Comparison of ENCODE assay signal across 8 cellular contexts in the genomic region with DNA sequence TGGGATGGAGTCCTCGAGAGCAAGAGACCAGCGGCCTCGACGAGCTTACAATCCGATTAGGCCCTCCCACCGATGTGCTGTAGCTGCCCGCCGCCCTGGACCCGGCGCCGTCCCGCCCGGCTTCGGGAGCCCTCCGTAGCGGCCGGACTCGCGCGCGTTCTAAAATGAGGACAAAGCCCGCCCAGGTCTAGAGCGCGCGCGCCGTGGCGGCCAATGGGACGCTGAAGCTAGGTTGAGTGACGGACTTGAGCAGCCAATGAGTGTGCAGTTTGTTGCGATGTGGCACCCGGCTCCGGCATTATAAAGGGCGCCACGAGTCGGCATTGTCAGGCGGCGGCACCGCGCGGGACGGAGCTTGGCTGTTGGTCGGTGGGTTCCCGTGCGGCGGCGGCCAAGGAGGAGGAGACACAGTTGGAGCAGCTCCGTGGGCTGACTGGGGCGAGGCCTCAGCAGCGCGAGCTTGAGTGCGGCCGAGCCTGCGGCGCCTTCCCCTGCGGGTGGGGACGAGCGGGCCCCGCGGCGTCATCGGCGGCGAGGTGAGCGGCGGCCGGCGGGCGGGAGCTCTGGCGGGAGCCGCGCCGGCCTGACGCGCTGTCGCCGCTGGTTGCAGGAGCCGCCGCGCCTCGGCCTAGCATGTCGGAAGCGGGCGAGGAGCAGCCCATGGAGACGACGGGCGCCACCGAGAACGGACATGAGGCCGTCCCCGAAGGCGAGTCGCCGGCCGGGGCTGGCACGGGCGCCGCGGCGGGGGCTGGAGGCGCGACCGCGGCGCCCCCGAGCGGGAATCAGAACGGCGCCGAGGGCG. TPM values are rescaled to one million over a fixed set of nuclear protein-coding genes. Genes with fewer than 3 reads are reported as not detected.
A peak's percentile ranks its signal among the peaks of the same experiment; 100 is the strongest.
DNase-seq lines count a peak whose midpoint lies in the region; TF ChIP-seq lines count a peak whose summit lies in the region.

Gene HNRNPAB, plus strand, starts transcription at position 329 of the 805 bp plus-strand sequence. Its CDS starts 305 bp downstream, at position 634.

- no peak for TF ChIP-seq EP300 in suprapubic skin (IDR thresholded peaks at IDR 0.05)

- H3K4me3 Mint-ChIP-seq in activated naive CD4-positive, alpha-beta T cell treated with anti-CD3 and anti-CD28 coated beads, Interleukin-2, amount 10 ng/mL, durations not matched to agents 7 days and 5 days = peak within 1 kb of the TSS; percentile 98

- H3K27ac Mint-ChIP-seq in activated naive CD4-positive, alpha-beta T cell treated with anti-CD3 and anti-CD28 coated beads, Interleukin-2, amount 10 ng/mL, durations not matched to agents 7 days and 5 days = peak within 1 kb of the TSS; percentile 99

- H3K36me3 ChIP-seq in suprapubic skin = peaks cover 29% of the 10 kb centered on the region

- peaks cover 4% of the 10 kb centered on the region for H3K27me3 Mint-ChIP-seq in activated naive CD4-positive, alpha-beta T cell treated with anti-CD3 and anti-CD28 coated beads, Interleukin-2, amount 10 ng/mL, durations not matched to agents 7 days and 5 days

- H3K4me1 ChIP-seq in suprapubic skin = peaks cover 61% of the 10 kb centered on the region

- TF ChIP-seq CTCF in HFF-Myc (IDR thresholded peaks at IDR 0.05; ENCODE audit: low read depth, low read length, missing control alignments) (no peak), suprapubic skin (IDR thresholded peaks at IDR 0.05) (no peak)

- H3K27ac ChIP-seq in suprapubic skin = peak within 1 kb of the TSS; percentile 98

- H3K27me3 ChIP-seq in suprapubic skin = no peaks in the 10 kb centered on the region

- DNase-seq in GM03348 (ENCODE audit: low spot score) (peak; percentile 100), HFF-Myc (ENCODE audit: extremely low read depth, low read depth) (peak; percentile 93), NAMALWA (ENCODE audit: low spot score) (peak; percentile 96), SK-N-DZ (ENCODE audit: low spot score) (peak; percentile 94), germinal center (ENCODE audit: low spot score) (peak; percentile 100), nucleus accumbens (lab: John Stamatoyannopoulos, UW) (peak; percentile 73 to 97 (median 92)), suprapubic skin (ENCODE audit: low spot score in 2 of 2) (peak; percentile 97 to 99)
- peak; percentile 96 for DNase-seq in activated naive CD4-positive, alpha-beta T cell treated with anti-CD3 and anti-CD28 coated beads, Interleukin-2, amount 10 ng/mL, durations not matched to agents 7 days and 5 days

- CTCF ChIA-PET in activated naive CD4-positive, alpha-beta T cell treated with anti-CD3 and anti-CD28 coated beads, Interleukin-2, amount 10 ng/mL, durations not matched to agents 7 days and 5 days (lab: Charles Lee) = interaction anchor here (1.0 to 1.1 kb wide), 3 partner anchors 9 to 129 kb away, joined by 3 to 4 read pairs (median 4); no protein-coding TSS in a partner anchor

- H3K4me3 ChIP-seq in HFF-Myc (replicated peaks; ENCODE audit: low read depth, low read length) = peak within 1 kb of the TSS; percentile 97
- peak within 1 kb of the TSS; percentile 88 for H3K4me3 ChIP-seq in suprapubic skin

- WGBS in suprapubic skin = 0% methylated on average over 14 of the region's 111 CpGs

- H3K9me3 ChIP-seq in suprapubic skin = no peaks in the 10 kb centered on the region

- TF ChIP-seq POLR2A in suprapubic skin (IDR thresholded peaks at IDR 0.05) = peak; percentile 96 to 99

- no peaks in the 10 kb centered on the region for H3K9me3 Mint-ChIP-seq in activated naive CD4-positive, alpha-beta T cell treated with anti-CD3 and anti-CD28 coated beads, Interleukin-2, amount 10 ng/mL, durations not matched to agents 7 days and 5 days

- peaks cover 42% of the 10 kb centered on the region for H3K4me1 Mint-ChIP-seq in activated naive CD4-positive, alpha-beta T cell treated with anti-CD3 and anti-CD28 coated beads, Interleukin-2, amount 10 ng/mL, durations not matched to agents 7 days and 5 days

- H3K36me3 Mint-ChIP-seq in activated naive CD4-positive, alpha-beta T cell treated with anti-CD3 and anti-CD28 coated beads, Interleukin-2, amount 10 ng/mL, durations not matched to agents 7 days and 5 days = peaks cover 41% of the 10 kb centered on the region

RNA-seq across cellular contexts. Expression of gene HNRNPAB, which starts in this region (rescaled TPM):
- polyA plus RNA-seq in SK-N-DZ (2014; cell fraction: cytosol; rRNA removed) = 198 and 227 TPM in 2 replicates
- 117 and 183 TPM in 2 replicates for polyA plus RNA-seq in SK-N-DZ (2014; cell fraction: nucleus; rRNA removed)
- 100 to 1,000 TPM in 1 of 4 donors, 10 to 100 TPM in 3; 57.0 to 113 (median 83.1) TPM for total RNA-seq in suprapubic skin

Comparison
In these comparisons a context has a peak if more than half of its experiments do, and no peak if none do; other contexts are left out.
1. Peak in every context shown above with its lines: DNase-seq, H3K4me3 ChIP-seq and H3K27ac ChIP-seq.